15 cellular contexts compared by ENCODE assay signal in genomic region chr1:238232036-238232744, GRCh38.
"Had no signal": no experiment of that assay in that cellular context is flagged by ENCODE, and none has a peak within 500 bp of the region (broad histone marks: within the 10 kb centered on the region; RNA-seq: fewer than 3 reads in every experiment).

No MANE protein-coding gene starts in this region.

- H3K4me3 ChIP-seq: lung had no signal

- DNase-seq: activated CD4-positive, alpha-beta T cell treated with anti-CD3 and anti-CD28 coated beads, Interleukin-2, amount 10 ng/mL, durations not matched to agents 7 days and 5 days; activated CD4-positive, CD25-positive, alpha-beta regulatory T cell; activated CD8-positive, alpha-beta memory T cell treated with anti-CD3 and anti-CD28 coated beads, Interleukin-2, amount 50 U/mL, for 48 hours; activated naive CD4-positive, alpha-beta T cell; erythroblast; islet precursor cell; midbrain; naive thymus-derived CD4-positive, alpha-beta T cell; stimulated activated CD4-positive, alpha-beta T cell treated with anti-CD3 and anti-CD28 coated beads, Interleukin-2, amount 100 ng/mL, for 48 hours; stimulated activated naive B cell treated with anti-CD40 and anti-IgM and Interleukin-4, amounts not matched to agents 10 μg/mL and 1 μg/mL and 100 μg/mL, for 72 hours; SW 1271; trophoblast cell had no signal

- H3K27ac ChIP-seq: dorsolateral prefrontal cortex, parathyroid adenoma had no signal

- H2AFZ ChIP-seq: parathyroid adenoma had no signal

- H3K27me3 ChIP-seq: dorsolateral prefrontal cortex had no signal

- ATAC-seq: naive thymus-derived CD4-positive, alpha-beta T cell; stimulated activated naive B cell treated with anti-CD40 and anti-IgM and Interleukin-4, amounts not matched to agents 10 μg/mL and 1 μg/mL and 100 μg/mL, for 72 hours had no signal

- H3K79me2 ChIP-seq: parathyroid adenoma had no signal

- H3K9ac ChIP-seq: parathyroid adenoma had no signal

- H3K4me1 ChIP-seq: parathyroid adenoma had no signal
